10 cellular contexts compared by ENCODE assay signal in the genomic region with DNA sequence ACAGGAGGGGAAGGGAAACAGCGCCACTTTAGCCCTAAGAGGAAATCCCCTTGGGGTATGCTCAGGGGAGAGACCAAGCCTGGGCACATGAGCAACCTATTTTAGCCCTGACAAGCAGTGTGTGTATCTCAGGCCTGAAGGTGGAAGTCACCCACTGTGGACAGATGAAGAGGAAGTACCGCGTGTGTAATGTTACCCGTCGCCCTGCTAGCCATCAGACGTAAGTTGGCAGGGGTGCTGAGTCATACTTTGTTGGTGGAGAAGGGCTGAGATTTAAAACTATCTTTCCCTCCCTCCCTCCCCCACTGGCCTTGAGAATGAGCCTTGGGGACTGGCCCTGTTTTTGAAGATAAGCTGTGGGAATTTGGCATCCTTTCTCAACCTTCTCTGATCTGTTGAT. TPM values are rescaled to one million over a fixed set of nuclear protein-coding genes. Genes with fewer than 3 reads are reported as not detected.
DNase-seq lines count a peak whose midpoint lies in the region; ATAC-seq, FAIRE-seq and TF ChIP-seq lines count a peak whose summit lies in the region.
"Had no signal": no experiment of that assay in that cellular context is flagged by ENCODE, and none has a peak within 500 bp of the region (broad histone marks: within the 10 kb centered on the region; RNA-seq: fewer than 3 reads in every experiment).

No MANE protein-coding gene starts in this region.

- peak; percentile 39; the same call in 1 of the 2 replicates for TF ChIP-seq POLR2A in GM12878 (IDR thresholded peaks at IDR 0.05; ENCODE audit: low read depth, low read length)

- peak overlapping the region; percentile 22 for H2AFZ ChIP-seq in GM12878 (ENCODE audit: control insufficient read depth, low read depth, low read length)

- no peaks in the 10 kb centered on the region for H3K79me2 ChIP-seq in GM12878 (ENCODE audit: control insufficient read depth, insufficient read depth, low read length)

- H3K9ac ChIP-seq in GM12878 (ENCODE audit: control insufficient read depth, insufficient read depth, low read length), result no peak overlapping the region

- RAD21 ChIA-PET in GM12878 (lab: Charles Lee; ENCODE audit: unreplicated experiment), result interaction anchor here (0.6 kb wide), 1 partner anchor 848 kb away, joined by 4 read pairs; no protein-coding TSS in a partner anchor

- no peaks in the 10 kb centered on the region for H3K9me3 ChIP-seq in GM12878 (replicated peaks; ENCODE audit: control insufficient read depth, insufficient read depth, low read length)

- FAIRE-seq in GM12878 (lab: Jason Lieb, UNC), result peak; percentile 86

- SMC1A ChIA-PET in GM12878 (lab: Charles Lee; ENCODE audit: uncharacterized antibody, unreplicated experiment), result no interaction called here

- intact Hi-C loops in GM12878 (cut with micrococcal nuclease; ENCODE audit: unreplicated experiment), result no loop called here

- POLR2A ChIA-PET in GM12878 (lab: Charles Lee), result no interaction called here

- peaks cover 5% of the 10 kb centered on the region for H3K4me1 ChIP-seq in GM12878 (ENCODE audit: control insufficient read depth, insufficient read depth, low read length)

- ATAC-seq in GM19023 (IDR thresholded peaks at IDR 0.05; ENCODE audit: unreplicated experiment) (peak; percentile 81), HG03521 (IDR thresholded peaks at IDR 0.05; ENCODE audit: unreplicated experiment) (peak; percentile 54), GM12878 (peak; percentile 99)
- ATAC-seq: HCT116 had no signal

- peak; percentile 75 for DNase-seq in GM12878 (ENCODE audit: low read depth, low spot score)
- DNase-seq in non-pigmented ciliary epithelial cell (ENCODE audit: low read depth), result peak; percentile 19
- no peak for DNase-seq in cortex of kidney (lab: John Stamatoyannopoulos, UW)
- DNase-seq in mesenteric fat pad (ENCODE audit: low spot score), result no peak
- no peak for DNase-seq in cerebellum (ENCODE audit: low spot score)
- DNase-seq in NCI-H2081 (lab: John Stamatoyannopoulos, UW), result no peak
- DNase-seq: activated CD4-positive, alpha-beta memory T cell treated with anti-CD3 and anti-CD28 coated beads, Interleukin-2, amount 10 ng/mL, durations not matched to agents 7 days and 5 days had no signal

- TF ChIP-seq CTCF in GM12878 (IDR thresholded peaks at IDR 0.05 in 2 of 3, conservative IDR thresholded peaks at IDR 0.05 in 1 of 3; ENCODE audit: control insufficient read depth in 2 of 3, extremely low read depth in 1 of 3, insufficient read depth in 1 of 3, low read depth in 3 of 3, low read length in 3 of 3), result peak in 2 of 3 experiments; percentile 7 to 18; a peak in 2 of 6 replicates

- H3K4me3 ChIP-seq in GM12878, result no peak overlapping the region

- H3K36me3 ChIP-seq in GM12878 (ENCODE audit: control insufficient read depth in 2 of 2, insufficient read depth in 2 of 2, low read length in 1 of 2), result peaks cover 6 to 12% of the 10 kb centered on the region in 2 experiments

- no peaks in the 10 kb centered on the region for H4K20me1 ChIP-seq in GM12878 (ENCODE audit: control insufficient read depth, insufficient read depth)

- no peak for TF ChIP-seq EP300 in GM12878 (IDR thresholded peaks at IDR 0.05; ENCODE audit: borderline replicate concordance in 1 of 2, control insufficient read depth in 1 of 2, low read depth in 2 of 2, low read length in 2 of 2)

- WGBS in GM12878 (ENCODE audit: insufficient coverage, insufficient replicate concordance, low lambda C conversion rate, missing lambda C conversion rate), result 2% methylated on average over 6 of the region's 6 CpGs

- no peak overlapping the region; the same call in 1 of the 2 replicates for H3K4me2 ChIP-seq in GM12878 (ENCODE audit: control insufficient read depth, insufficient read depth)

- H3K27ac ChIP-seq in GM12878 (ENCODE audit: control insufficient read depth, insufficient read depth), result peak overlapping the region; percentile 62

- CTCF ChIA-PET in GM12878 (lab: Yijun Ruan, JAX), result interaction anchor here (1.1 to 1.5 kb wide), 2 partner anchors 11 to 29 kb away, joined by 3 to 6 read pairs; a partner anchor contains a TSS

- TF ChIP-seq RAD21 in GM12878 (IDR thresholded peaks at IDR 0.05; ENCODE audit: insufficient read depth, low read depth, low read length), result no peak

- in situ Hi-C loops in GM12878 (cut with MboI), result no loop called here

- no peaks in the 10 kb centered on the region for H3K27me3 ChIP-seq in GM12878 (replicated peaks in 1 of 2; ENCODE audit: control insufficient read depth in 2 of 2, insufficient read depth in 2 of 2, low read length in 1 of 2)

- no TSS peak for BruUV-seq in GM12878 (replicated peaks; lab: Mats Ljungman, UMichigan)

TF ChIP-seq in GM12878, 131 proteins besides CTCF, POLR2A, EP300 and RAD21 (continues in another document):
- TF ChIP-seq SIX5 (IDR thresholded peaks at IDR 0.05; ENCODE audit: low read depth, low read length, severe bottlenecking) (no peak), BHLHE40 (IDR thresholded peaks at IDR 0.05; ENCODE audit: borderline replicate concordance in 1 of 2, low read depth in 2 of 2, low read length in 1 of 2) (peak; percentile 56 to 72; a peak in 2 of 4 replicates), PAX5 (IDR thresholded peaks at IDR 0.05; ENCODE audit: borderline replicate concordance, low read depth, low read length) (0 out of 2 replicates have a peak, but pooled peaks have one; percentile 43), BACH1 (IDR thresholded peaks at IDR 0.05; ENCODE audit: borderline replicate concordance) (peak; percentile 93), SUZ12 (IDR thresholded peaks at IDR 0.05; ENCODE audit: unreplicated experiment) (no peak), SMC3 (IDR thresholded peaks at IDR 0.05; ENCODE audit: borderline replicate concordance, low read length) (no peak), TAF1 (IDR thresholded peaks at IDR 0.05; ENCODE audit: borderline replicate concordance, low read depth, low read length) (no peak)
- TF ChIP-seq, protein P1, sequence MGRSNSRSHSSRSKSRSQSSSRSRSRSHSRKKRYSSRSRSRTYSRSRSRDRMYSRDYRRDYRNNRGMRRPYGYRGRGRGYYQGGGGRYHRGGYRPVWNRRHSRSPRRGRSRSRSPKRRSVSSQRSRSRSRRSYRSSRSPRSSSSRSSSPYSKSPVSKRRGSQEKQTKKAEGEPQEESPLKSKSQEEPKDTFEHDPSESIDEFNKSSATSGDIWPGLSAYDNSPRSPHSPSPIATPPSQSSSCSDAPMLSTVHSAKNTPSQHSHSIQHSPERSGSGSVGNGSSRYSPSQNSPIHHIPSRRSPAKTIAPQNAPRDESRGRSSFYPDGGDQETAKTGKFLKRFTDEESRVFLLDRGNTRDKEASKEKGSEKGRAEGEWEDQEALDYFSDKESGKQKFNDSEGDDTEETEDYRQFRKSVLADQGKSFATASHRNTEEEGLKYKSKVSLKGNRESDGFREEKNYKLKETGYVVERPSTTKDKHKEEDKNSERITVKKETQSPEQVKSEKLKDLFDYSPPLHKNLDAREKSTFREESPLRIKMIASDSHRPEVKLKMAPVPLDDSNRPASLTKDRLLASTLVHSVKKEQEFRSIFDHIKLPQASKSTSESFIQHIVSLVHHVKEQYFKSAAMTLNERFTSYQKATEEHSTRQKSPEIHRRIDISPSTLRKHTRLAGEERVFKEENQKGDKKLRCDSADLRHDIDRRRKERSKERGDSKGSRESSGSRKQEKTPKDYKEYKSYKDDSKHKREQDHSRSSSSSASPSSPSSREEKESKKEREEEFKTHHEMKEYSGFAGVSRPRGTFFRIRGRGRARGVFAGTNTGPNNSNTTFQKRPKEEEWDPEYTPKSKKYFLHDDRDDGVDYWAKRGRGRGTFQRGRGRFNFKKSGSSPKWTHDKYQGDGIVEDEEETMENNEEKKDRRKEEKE (IDR thresholded peaks at IDR 0.05), result no peak

RNA-seq across cellular contexts. Expression of a gene that starts 11.2 kb away (rescaled TPM):
- total RNA-seq in GM12878 (2013; cell fraction: nucleolus; rRNA removed), result 30.6 and 31.0 TPM in 2 replicates
- total RNA-seq in GM12878 (2014; rRNA removed), result 7.0 and 7.8 TPM in 2 replicates
- 7.8 TPM in 2 replicates for total RNA-seq in GM12878 (2014; rRNA removed; fragmentation: Illumina TruSeq; extraction: Trizol)
- total RNA-seq in GM12878 (2021), result 24.0 and 24.2 TPM in 2 replicates
- 6.3 TPM for polyA plus RNA-seq in GM12878 (2011; ENCODE audit: low read depth)
- polyA plus RNA-seq in GM12878 (2011; rRNA removed), result 8.2 and 14.5 TPM in 2 replicates
- polyA plus RNA-seq in GM12878 (2011; cell fraction: cytosol; rRNA removed), result 17.2 and 18.7 TPM in 2 replicates
- 18.9 and 20.4 TPM in 2 replicates for polyA plus RNA-seq in GM12878 (2011; cell fraction: nucleus; rRNA removed)
- 8.1 and 9.4 TPM in 2 replicates for polyA plus RNA-seq in GM12878 (2012)
- 9.7 and 11.8 TPM in 2 replicates for polyA plus RNA-seq in GM12878 (2014; fragmentation: Illumina TruSeq; extraction: Trizol)
- polyA plus RNA-seq in GM12878 (2014; fragmentation: Nextera tagmentation; extraction: Ambion mirVana), result 1 to 10 TPM; 1.8 to 3.3 TPM
- polyA plus RNA-seq in GM12878 (2014; rRNA removed), result 9.8 and 10.2 TPM in 2 replicates
- polyA plus RNA-seq in GM12878 (2016; fragmentation: Nextera tagmentation; extraction: Ambion mirVana), result 1 to 10 TPM; 7.7 to 8.4 TPM
- 36.6 and 47.7 TPM in 2 replicates for polyA minus RNA-seq in GM12878 (2011; rRNA and poly(A)+ RNA removed)
- 15.0 and 21.2 TPM in 2 replicates for polyA minus RNA-seq in GM12878 (2011; cell fraction: cytosol; rRNA and poly(A)+ RNA removed)
- 7.6 and 12.0 TPM in 2 replicates for polyA minus RNA-seq in GM12878 (2011; cell fraction: nucleus; rRNA and poly(A)+ RNA removed)
- total RNA-seq in mesenteric fat pad, result 24.3 TPM
- 23.0 TPM for total RNA-seq in cerebellum

RNA-seq across cellular contexts. Expression of a gene that starts 36.7 kb away (rescaled TPM):
- 90.9 and 91.0 TPM in 2 replicates for total RNA-seq in GM12878 (2013; cell fraction: nucleolus; rRNA removed)
- total RNA-seq in GM12878 (2014; rRNA removed) (8.5 and 11.5 TPM in 2 replicates), GM12878 (2014; rRNA removed; fragmentation: Illumina TruSeq; extraction: Trizol) (10.0 and 11.8 TPM in 2 replicates), GM12878 (2021) (16.1 and 17.6 TPM in 2 replicates), mesenteric fat pad (45.7 TPM), cerebellum (42.5 TPM)
- 9.6 TPM for polyA plus RNA-seq in GM12878 (2011; ENCODE audit: low read depth)
- polyA plus RNA-seq in GM12878 (2011; rRNA removed) (26.7 and 35.2 TPM in 2 replicates), GM12878 (2014; fragmentation: Illumina TruSeq; extraction: Trizol) (11.6 and 12.3 TPM in 2 replicates), GM12878 (2014; fragmentation: Nextera tagmentation; extraction: Ambion mirVana) (1 to 10 TPM; 3.9 to 4.2 TPM), GM12878 (2014; rRNA removed) (10.3 and 12.8 TPM in 2 replicates), GM12878 (2016; fragmentation: Nextera tagmentation; extraction: Ambion mirVana) (10 to 100 TPM; 17.2 to 18.6 TPM)
- polyA plus RNA-seq in GM12878 (2011; cell fraction: cytosol; rRNA removed), result 18.6 and 23.9 TPM in 2 replicates
- 30.5 and 30.8 TPM in 2 replicates for polyA plus RNA-seq in GM12878 (2011; cell fraction: nucleus; rRNA removed)
- polyA plus RNA-seq in GM12878 (2012), result 5.8 and 8.9 TPM in 2 replicates
- polyA minus RNA-seq in GM12878 (2011; rRNA and poly(A)+ RNA removed), result 44.2 and 61.5 TPM in 2 replicates
- polyA minus RNA-seq in GM12878 (2011; cell fraction: cytosol; rRNA and poly(A)+ RNA removed), result 8.6 and 17.7 TPM in 2 replicates
- 23.8 and 38.1 TPM in 2 replicates for polyA minus RNA-seq in GM12878 (2011; cell fraction: nucleus; rRNA and poly(A)+ RNA removed)

Comparison
In these comparisons a context has a peak if more than half of its experiments do, and no peak if none do; other contexts are left out.
1. DNase-seq: peak in GM12878 (single experiment) and non-pigmented ciliary epithelial cell (single experiment); none in cortex of kidney (single experiment), mesenteric fat pad (single experiment), cerebellum (single experiment) and NCI-H2081 (0 of 2).
2. Peak in every context shown above with its lines, with median percentiles within 50 percentile points of each other: ATAC-seq.